1 cellular context compared by ENCODE assay signal in the genomic region with DNA sequence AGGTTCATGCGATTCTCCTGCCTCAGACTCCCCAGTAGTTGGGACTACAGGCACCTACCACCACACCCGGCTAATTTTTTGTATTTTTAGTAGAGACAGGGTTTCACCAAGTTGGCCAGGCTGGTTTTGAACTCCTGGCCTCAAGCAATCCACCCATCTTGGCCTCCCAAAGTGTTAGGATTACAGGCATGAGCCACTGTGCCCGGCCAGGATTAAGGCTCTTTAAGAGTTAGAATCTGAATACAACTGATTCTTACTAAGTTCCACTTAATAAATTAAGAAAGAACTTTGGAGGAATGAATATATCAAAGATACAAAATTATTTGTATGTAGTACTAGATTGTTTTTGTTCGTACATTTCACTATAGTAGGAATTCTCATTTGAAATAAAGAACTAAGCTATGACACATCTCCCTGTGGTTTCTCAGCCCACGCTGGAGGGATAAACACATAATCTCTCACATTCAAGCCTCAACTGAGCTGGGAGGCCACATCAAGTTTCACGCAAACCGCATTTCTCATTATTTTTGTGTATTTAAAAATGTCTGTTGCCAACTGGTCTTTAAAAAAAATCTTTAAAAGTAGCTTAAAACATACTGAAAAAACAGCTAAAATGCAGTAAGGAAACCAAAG.
TF ChIP-seq lines count a peak whose summit lies in the region.

No MANE protein-coding gene starts in this region.

TF ChIP-seq in K562, 482 proteins besides CTCF, POLR2A, EP300 and RAD21 (continued from another document and continues in another):
- TF ChIP-seq, protein P1, sequence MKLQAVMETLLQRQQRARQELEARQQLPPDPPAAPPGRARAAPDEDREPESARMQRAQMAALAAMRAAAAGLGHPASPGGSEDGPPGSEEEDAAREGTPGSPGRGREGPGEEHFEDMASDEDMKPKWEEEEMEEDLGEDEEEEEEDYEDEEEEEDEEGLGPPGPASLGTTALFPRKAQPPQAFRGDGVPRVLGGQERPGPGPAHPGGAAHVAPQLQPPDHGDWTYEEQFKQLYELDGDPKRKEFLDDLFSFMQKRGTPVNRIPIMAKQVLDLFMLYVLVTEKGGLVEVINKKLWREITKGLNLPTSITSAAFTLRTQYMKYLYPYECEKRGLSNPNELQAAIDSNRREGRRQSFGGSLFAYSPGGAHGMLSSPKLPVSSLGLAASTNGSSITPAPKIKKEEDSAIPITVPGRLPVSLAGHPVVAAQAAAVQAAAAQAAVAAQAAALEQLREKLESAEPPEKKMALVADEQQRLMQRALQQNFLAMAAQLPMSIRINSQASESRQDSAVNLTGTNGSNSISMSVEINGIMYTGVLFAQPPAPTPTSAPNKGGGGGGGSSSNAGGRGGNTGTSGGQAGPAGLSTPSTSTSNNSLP (IDR thresholded peaks at IDR 0.05; ENCODE audit: borderline replicate concordance, low read depth, low read length) = no peak
- TF ChIP-seq PTTG1 (tag; IDR thresholded peaks at IDR 0.05; ENCODE audit: low read depth) (no peak), RBBP5 (IDR thresholded peaks at IDR 0.05; ENCODE audit: borderline replicate concordance, insufficient read depth, low read length, poor library complexity, severe bottlenecking) (peak; percentile 36), ZSCAN32 (CRISPR knock-in tag; IDR thresholded peaks at IDR 0.05) (no peak), JUND (IDR thresholded peaks at IDR 0.05; ENCODE audit: borderline replicate concordance, low read depth, low read length) (peak; percentile 87), JUND (tag; IDR thresholded peaks at IDR 0.05; ENCODE audit: borderline replicate concordance, low read depth, low read length) (peak; percentile 60; the same call in 1 of the 3 replicates), SAFB (IDR thresholded peaks at IDR 0.05; ENCODE audit: borderline replicate concordance, low read depth, low read length) (no peak), FOXA1 (IDR thresholded peaks at IDR 0.05; ENCODE audit: borderline replicate concordance) (no peak), KLF13 (tag; IDR thresholded peaks at IDR 0.05; ENCODE audit: borderline replicate concordance, low read depth) (no peak), NFE2 (IDR thresholded peaks at IDR 0.05; ENCODE audit: low read depth) (no peak), ZBTB26 (CRISPR knock-in tag; IDR thresholded peaks at IDR 0.05) (no peak), ARNT (IDR thresholded peaks at IDR 0.05) (0 out of 4 replicates have a peak, but pooled peaks of 1 of the 2 experiments have one; percentile 18), SOX6 (IDR thresholded peaks at IDR 0.05) (no peak), KDM4B (IDR thresholded peaks at IDR 0.05; ENCODE audit: borderline replicate concordance in 2 of 2, low read depth in 1 of 2) (no peak), ZNF436 (CRISPR knock-in tag; IDR thresholded peaks at IDR 0.05) (no peak), NR2C1 (IDR thresholded peaks at IDR 0.05) (no peak), NR2C1 (tag; IDR thresholded peaks at IDR 0.05) (no peak), TCF3 (CRISPR knock-in tag; IDR thresholded peaks at IDR 0.05) (peak; percentile 32; the same call in 1 of the 2 replicates), PTRF (tag; IDR thresholded peaks at IDR 0.05) (no peak), HMBOX1 (IDR thresholded peaks at IDR 0.05) (no peak), PTBP1 (IDR thresholded peaks at IDR 0.05; ENCODE audit: low read depth, low read length) (no peak), ARHGAP35 (IDR thresholded peaks at IDR 0.05; ENCODE audit: partially characterized antibody) (no peak), HMGN3 (IDR thresholded peaks at IDR 0.05; ENCODE audit: borderline replicate concordance, extremely low read depth, insufficient read length, low read depth, low read length) (no peak), ADNP (tag; IDR thresholded peaks at IDR 0.05) (0 out of 2 replicates have a peak, but pooled peaks have one; percentile 28), LCOR (CRISPR knock-in tag; IDR thresholded peaks at IDR 0.05) (no peak), NRF1 (conservative IDR thresholded peaks at IDR 0.05 in 1 of 2, IDR thresholded peaks at IDR 0.05 in 1 of 2) (no peak), TEAD2 (tag; IDR thresholded peaks at IDR 0.05) (no peak), RBM15 (IDR thresholded peaks at IDR 0.05; ENCODE audit: insufficient read depth, low read length) (no peak), HIVEP1 (CRISPR knock-in tag; IDR thresholded peaks at IDR 0.05) (no peak), CC2D1A (IDR thresholded peaks at IDR 0.05) (0 out of 2 replicates have a peak, but pooled peaks have one; percentile 12), ZNF175 (CRISPR knock-in tag; IDR thresholded peaks at IDR 0.05; ENCODE audit: low read depth) (no peak), ZNF217 (CRISPR knock-in tag; IDR thresholded peaks at IDR 0.05) (no peak), POLR2AphosphoS5 (IDR thresholded peaks at IDR 0.05; ENCODE audit: control insufficient read depth, insufficient read depth, low read depth, low read length) (no peak), HLTF (IDR thresholded peaks at IDR 0.05) (0 out of 2 replicates have a peak, but pooled peaks have one; percentile 32), SMARCA4 (IDR thresholded peaks at IDR 0.05) (peak; percentile 76), BRCA1 (IDR thresholded peaks at IDR 0.05) (no peak), BRCA1 (CRISPR knock-in tag; IDR thresholded peaks at IDR 0.05) (no peak), ZNF75A (CRISPR knock-in tag; IDR thresholded peaks at IDR 0.05) (no peak), NFE2L1 (tag; IDR thresholded peaks at IDR 0.05; ENCODE audit: borderline replicate concordance, low read depth) (no peak), MAX (CRISPR knock-in tag; IDR thresholded peaks at IDR 0.05) (no peak), HDAC2 (IDR thresholded peaks at IDR 0.05) (no peak), KDM5B (IDR thresholded peaks at IDR 0.05; ENCODE audit: insufficient replicate concordance, low read depth, low read length) (no peak), BMI1 (IDR thresholded peaks at IDR 0.05; ENCODE audit: low read length) (no peak)
- TF ChIP-seq, protein P2, sequence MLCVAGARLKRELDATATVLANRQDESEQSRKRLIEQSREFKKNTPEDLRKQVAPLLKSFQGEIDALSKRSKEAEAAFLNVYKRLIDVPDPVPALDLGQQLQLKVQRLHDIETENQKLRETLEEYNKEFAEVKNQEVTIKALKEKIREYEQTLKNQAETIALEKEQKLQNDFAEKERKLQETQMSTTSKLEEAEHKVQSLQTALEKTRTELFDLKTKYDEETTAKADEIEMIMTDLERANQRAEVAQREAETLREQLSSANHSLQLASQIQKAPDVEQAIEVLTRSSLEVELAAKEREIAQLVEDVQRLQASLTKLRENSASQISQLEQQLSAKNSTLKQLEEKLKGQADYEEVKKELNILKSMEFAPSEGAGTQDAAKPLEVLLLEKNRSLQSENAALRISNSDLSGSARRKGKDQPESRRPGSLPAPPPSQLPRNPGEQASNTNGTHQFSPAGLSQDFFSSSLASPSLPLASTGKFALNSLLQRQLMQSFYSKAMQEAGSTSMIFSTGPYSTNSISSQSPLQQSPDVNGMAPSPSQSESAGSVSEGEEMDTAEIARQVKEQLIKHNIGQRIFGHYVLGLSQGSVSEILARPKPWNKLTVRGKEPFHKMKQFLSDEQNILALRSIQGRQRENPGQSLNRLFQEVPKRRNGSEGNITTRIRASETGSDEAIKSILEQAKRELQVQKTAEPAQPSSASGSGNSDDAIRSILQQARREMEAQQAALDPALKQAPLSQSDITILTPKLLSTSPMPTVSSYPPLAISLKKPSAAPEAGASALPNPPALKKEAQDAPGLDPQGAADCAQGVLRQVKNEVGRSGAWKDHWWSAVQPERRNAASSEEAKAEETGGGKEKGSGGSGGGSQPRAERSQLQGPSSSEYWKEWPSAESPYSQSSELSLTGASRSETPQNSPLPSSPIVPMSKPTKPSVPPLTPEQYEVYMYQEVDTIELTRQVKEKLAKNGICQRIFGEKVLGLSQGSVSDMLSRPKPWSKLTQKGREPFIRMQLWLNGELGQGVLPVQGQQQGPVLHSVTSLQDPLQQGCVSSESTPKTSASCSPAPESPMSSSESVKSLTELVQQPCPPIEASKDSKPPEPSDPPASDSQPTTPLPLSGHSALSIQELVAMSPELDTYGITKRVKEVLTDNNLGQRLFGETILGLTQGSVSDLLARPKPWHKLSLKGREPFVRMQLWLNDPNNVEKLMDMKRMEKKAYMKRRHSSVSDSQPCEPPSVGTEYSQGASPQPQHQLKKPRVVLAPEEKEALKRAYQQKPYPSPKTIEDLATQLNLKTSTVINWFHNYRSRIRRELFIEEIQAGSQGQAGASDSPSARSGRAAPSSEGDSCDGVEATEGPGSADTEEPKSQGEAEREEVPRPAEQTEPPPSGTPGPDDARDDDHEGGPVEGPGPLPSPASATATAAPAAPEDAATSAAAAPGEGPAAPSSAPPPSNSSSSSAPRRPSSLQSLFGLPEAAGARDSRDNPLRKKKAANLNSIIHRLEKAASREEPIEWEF (CRISPR knock-in tag; IDR thresholded peaks at IDR 0.05) = no peak
- TF ChIP-seq, protein P3, sequence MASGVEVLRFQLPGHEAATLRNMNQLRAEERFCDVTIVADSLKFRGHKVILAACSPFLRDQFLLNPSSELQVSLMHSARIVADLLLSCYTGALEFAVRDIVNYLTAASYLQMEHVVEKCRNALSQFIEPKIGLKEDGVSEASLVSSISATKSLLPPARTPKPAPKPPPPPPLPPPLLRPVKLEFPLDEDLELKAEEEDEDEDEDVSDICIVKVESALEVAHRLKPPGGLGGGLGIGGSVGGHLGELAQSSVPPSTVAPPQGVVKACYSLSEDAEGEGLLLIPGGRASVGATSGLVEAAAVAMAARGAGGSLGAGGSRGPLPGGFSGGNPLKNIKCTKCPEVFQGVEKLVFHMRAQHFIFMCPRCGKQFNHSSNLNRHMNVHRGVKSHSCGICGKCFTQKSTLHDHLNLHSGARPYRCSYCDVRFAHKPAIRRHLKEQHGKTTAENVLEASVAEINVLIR (CRISPR knock-in tag; IDR thresholded peaks at IDR 0.05) = no peak
- TF ChIP-seq, protein P4, sequence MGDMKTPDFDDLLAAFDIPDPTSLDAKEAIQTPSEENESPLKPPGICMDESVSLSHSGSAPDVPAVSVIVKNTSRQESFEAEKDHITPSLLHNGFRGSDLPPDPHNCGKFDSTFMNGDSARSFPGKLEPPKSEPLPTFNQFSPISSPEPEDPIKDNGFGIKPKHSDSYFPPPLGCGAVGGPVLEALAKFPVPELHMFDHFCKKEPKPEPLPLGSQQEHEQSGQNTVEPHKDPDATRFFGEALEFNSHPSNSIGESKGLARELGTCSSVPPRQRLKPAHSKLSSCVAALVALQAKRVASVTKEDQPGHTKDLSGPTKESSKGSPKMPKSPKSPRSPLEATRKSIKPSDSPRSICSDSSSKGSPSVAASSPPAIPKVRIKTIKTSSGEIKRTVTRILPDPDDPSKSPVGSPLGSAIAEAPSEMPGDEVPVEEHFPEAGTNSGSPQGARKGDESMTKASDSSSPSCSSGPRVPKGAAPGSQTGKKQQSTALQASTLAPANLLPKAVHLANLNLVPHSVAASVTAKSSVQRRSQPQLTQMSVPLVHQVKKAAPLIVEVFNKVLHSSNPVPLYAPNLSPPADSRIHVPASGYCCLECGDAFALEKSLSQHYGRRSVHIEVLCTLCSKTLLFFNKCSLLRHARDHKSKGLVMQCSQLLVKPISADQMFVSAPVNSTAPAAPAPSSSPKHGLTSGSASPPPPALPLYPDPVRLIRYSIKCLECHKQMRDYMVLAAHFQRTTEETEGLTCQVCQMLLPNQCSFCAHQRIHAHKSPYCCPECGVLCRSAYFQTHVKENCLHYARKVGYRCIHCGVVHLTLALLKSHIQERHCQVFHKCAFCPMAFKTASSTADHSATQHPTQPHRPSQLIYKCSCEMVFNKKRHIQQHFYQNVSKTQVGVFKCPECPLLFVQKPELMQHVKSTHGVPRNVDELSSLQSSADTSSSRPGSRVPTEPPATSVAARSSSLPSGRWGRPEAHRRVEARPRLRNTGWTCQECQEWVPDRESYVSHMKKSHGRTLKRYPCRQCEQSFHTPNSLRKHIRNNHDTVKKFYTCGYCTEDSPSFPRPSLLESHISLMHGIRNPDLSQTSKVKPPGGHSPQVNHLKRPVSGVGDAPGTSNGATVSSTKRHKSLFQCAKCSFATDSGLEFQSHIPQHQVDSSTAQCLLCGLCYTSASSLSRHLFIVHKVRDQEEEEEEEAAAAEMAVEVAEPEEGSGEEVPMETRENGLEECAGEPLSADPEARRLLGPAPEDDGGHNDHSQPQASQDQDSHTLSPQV (IDR thresholded peaks at IDR 0.05) = peak; percentile 50; the same call in 1 of the 2 replicates
- TF ChIP-seq, protein P5, sequence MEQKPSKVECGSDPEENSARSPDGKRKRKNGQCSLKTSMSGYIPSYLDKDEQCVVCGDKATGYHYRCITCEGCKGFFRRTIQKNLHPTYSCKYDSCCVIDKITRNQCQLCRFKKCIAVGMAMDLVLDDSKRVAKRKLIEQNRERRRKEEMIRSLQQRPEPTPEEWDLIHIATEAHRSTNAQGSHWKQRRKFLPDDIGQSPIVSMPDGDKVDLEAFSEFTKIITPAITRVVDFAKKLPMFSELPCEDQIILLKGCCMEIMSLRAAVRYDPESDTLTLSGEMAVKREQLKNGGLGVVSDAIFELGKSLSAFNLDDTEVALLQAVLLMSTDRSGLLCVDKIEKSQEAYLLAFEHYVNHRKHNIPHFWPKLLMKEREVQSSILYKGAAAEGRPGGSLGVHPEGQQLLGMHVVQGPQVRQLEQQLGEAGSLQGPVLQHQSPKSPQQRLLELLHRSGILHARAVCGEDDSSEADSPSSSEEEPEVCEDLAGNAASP (IDR thresholded peaks at IDR 0.05) = no peak
- TF ChIP-seq, protein P6, sequence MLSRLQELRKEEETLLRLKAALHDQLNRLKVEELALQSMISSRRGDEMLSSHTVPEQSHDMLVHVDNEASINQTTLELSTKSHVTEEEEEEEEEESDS (CRISPR knock-in tag; IDR thresholded peaks at IDR 0.05) = no peak
- TF ChIP-seq, protein P7, sequence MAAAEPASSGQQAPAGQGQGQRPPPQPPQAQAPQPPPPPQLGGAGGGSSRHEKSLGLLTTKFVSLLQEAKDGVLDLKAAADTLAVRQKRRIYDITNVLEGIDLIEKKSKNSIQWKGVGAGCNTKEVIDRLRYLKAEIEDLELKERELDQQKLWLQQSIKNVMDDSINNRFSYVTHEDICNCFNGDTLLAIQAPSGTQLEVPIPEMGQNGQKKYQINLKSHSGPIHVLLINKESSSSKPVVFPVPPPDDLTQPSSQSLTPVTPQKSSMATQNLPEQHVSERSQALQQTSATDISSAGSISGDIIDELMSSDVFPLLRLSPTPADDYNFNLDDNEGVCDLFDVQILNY (CRISPR knock-in tag; IDR thresholded peaks at IDR 0.05) = no peak
